Comparison of ENCODE assay signal across 14 cellular contexts in the genomic region with DNA sequence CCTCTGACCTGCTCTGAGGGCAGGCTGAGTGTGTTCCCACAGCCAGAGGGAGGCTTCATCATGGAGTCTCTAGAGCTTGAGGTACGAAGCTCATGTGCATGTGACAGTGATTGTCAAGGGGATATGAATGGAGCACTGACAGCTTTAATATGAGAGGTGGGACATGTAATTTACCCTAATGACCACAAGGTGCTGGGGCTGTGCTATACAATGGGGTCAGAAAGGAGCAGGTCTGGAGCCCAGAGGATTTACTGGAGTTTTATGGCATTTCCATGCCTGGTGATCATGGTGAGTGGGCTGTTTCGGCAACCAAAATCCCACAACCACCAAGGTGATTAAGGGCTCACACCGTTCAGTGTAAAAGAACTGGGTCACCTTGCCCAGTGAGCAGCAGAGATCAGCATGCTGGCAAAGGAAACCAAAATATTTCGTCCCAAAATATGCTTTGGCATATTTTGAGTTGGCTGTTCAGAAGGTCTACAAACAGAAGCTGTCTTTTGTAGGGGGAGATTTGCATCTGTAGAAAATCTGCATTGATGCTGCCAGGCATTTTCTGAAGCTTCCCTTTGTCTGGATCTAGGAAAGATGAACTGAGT. TPM values are rescaled to one million over a fixed set of nuclear protein-coding genes. Genes with fewer than 3 reads are reported as not detected.
A peak's percentile ranks its signal among the peaks of the same experiment; 100 is the strongest.
DNase-seq lines count a peak whose midpoint lies in the region; ATAC-seq, FAIRE-seq and TF ChIP-seq lines count a peak whose summit lies in the region.
"Had no signal": no experiment of that assay in that cellular context is flagged by ENCODE, and none has a peak within 500 bp of the region (broad histone marks: within the 10 kb centered on the region; RNA-seq: fewer than 3 reads in every experiment).

No MANE protein-coding gene starts in this region.

- H3K4me1 ChIP-seq in OCI-LY7 (ENCODE audit: insufficient read depth, low read length, poor library complexity, severe bottlenecking) (no peaks in the 10 kb centered on the region), lower lobe of right lung (no peaks in the 10 kb centered on the region)
- H3K4me1 ChIP-seq: parathyroid adenoma had no signal

- DNase-seq in GM13977 (ENCODE audit: low spot score) (no peak), OCI-LY7 (ENCODE audit: low spot score) (no peak), epithelial cell of proximal tubule (ENCODE audit: low read depth) (no peak), GM12892 (ENCODE audit: insufficient read length) (no peak), NCI-H1694 treated with DMSO at 0.1 percent for 48 hours (lab: John Stamatoyannopoulos, UW) (no peak), lower lobe of right lung (no peak)
- DNase-seq: activated CD4-positive, CD25-positive, alpha-beta regulatory T cell treated with anti-CD3 and anti-CD28 coated beads, Interleukin-2, amount 50 U/mL, for 72 hours; NCI-H2029; stimulated activated CD8-positive, alpha-beta memory T cell treated with anti-CD3 and anti-CD28 coated beads, Interleukin-4, amount 100 ng/mL, for 48 hours had no signal

- intact Hi-C loops in OCI-LY7 (cut with micrococcal nuclease; ENCODE audit: unreplicated experiment) = no loop called here
- intact Hi-C loops in lower lobe of right lung (cut with DNase I) = no loop called here

- no peaks in the 10 kb centered on the region; the same call in 1 of the 2 replicates for H3K9me2 ChIP-seq in OCI-LY7 (ENCODE audit: insufficient read depth, low read length)

- in situ Hi-C loops in GM13977 (cut with MboI; ENCODE audit: low pct_unique_long_range_greater_than_20kb, low sequenced_read_pairs, unreplicated experiment) = no loop called here

- TF ChIP-seq CTCF in 22Rv1 (IDR thresholded peaks at IDR 0.05) (peak; percentile 18; the same call in 1 of the 2 replicates), GM13977 (IDR thresholded peaks at IDR 0.05; ENCODE audit: extremely low read depth, insufficient read depth, missing control alignments) (peak; percentile 29), OCI-LY7 (conservative IDR thresholded peaks at IDR 0.05; ENCODE audit: low read length) (peak; percentile 52), epithelial cell of proximal tubule (conservative IDR thresholded peaks at IDR 0.05; ENCODE audit: low read depth, low read length) (peak; percentile 31), lower lobe of right lung (IDR thresholded peaks at IDR 0.05) (no peak)

- no TSS peak for BruUV-seq in OCI-LY7 (replicated peaks; lab: Mats Ljungman, UMichigan)

- POLR2A ChIA-PET in OCI-LY7 (lab: Charles Lee) = interaction anchor here (0.6 kb wide), 1 partner anchor 145 kb away, joined by 5 read pairs; no protein-coding TSS in a partner anchor

- H3K27me3 ChIP-seq in lower lobe of right lung (ENCODE audit: low read depth) = no peaks in the 10 kb centered on the region

- no peaks in the 10 kb centered on the region for H3K36me3 ChIP-seq in OCI-LY7 (ENCODE audit: insufficient read depth, low read length)
- no peaks in the 10 kb centered on the region for H3K36me3 ChIP-seq in lower lobe of right lung

- no peak overlapping the region for H3K4me2 ChIP-seq in OCI-LY7 (ENCODE audit: low read length)

- no peak for TF ChIP-seq POLR2A in GM12892 (IDR thresholded peaks at IDR 0.05; ENCODE audit: low read depth, low read length)

- no peak for FAIRE-seq in GM12892 (lab: Jason Lieb, UNC)
- FAIRE-seq: GM19239 had no signal

- no peaks in the 10 kb centered on the region for H3K79me2 ChIP-seq in OCI-LY7 (ENCODE audit: insufficient read depth, low read depth, low read length)
- H3K79me2 ChIP-seq: parathyroid adenoma had no signal

- no peak overlapping the region for H3K4me3 ChIP-seq in OCI-LY7 (ENCODE audit: low read depth, low read length, poor library complexity, severe bottlenecking)
- no peak overlapping the region for H3K4me3 ChIP-seq in epithelial cell of proximal tubule (ENCODE audit: low read depth, low read length)
- H3K4me3 ChIP-seq in lower lobe of right lung = no peak overlapping the region
- H3K4me3 ChIP-seq: coronary artery had no signal

- H3K9me3 ChIP-seq in OCI-LY7 (ENCODE audit: low read length) (no peaks in the 10 kb centered on the region), lower lobe of right lung (peaks cover 5% of the 10 kb centered on the region)

- H2AFZ ChIP-seq in OCI-LY7 (ENCODE audit: low read length) = no peak overlapping the region
- H2AFZ ChIP-seq: parathyroid adenoma had no signal

- ATAC-seq in GM19328 (IDR thresholded peaks at IDR 0.05; ENCODE audit: unreplicated experiment) (no peak), lower lobe of right lung (no peak)

- H4K20me1 ChIP-seq in OCI-LY7 (ENCODE audit: insufficient read depth, low read length) = no peaks in the 10 kb centered on the region

- CTCF ChIA-PET in OCI-LY7 (lab: Charles Lee; ENCODE audit: unreplicated experiment) = no interaction called here

- H3K27ac ChIP-seq in 22Rv1 (no peak overlapping the region), OCI-LY7 (ENCODE audit: low read depth, low read length, poor library complexity, severe bottlenecking) (no peak overlapping the region), lower lobe of right lung (no peak overlapping the region)
- H3K27ac ChIP-seq: coronary artery, parathyroid adenoma had no signal

RNA-seq across cellular contexts. Expression of gene RASGRF1, which starts 40.1 kb away (rescaled TPM):
- 3.0 and 3.9 TPM in 2 replicates for total RNA-seq in OCI-LY7 (2014; rRNA removed; shearing (Covaris generic))
- total RNA-seq in OCI-LY7 (2022) (4.5 and 7.3 TPM in 2 replicates), epithelial cell of proximal tubule (1.5 and 5.9 TPM in 2 replicates), lower lobe of right lung (82.6 TPM)
- polyA plus RNA-seq in GM12892 (2012; ENCODE audit: missing spikeins) = 4.3 TPM

Comparison
In these comparisons a context has a peak if more than half of its experiments do, and no peak if none do; other contexts are left out.
1. RNA of gene RASGRF1, which starts 40.1 kb away (total RNA-seq): 82.6 TPM in lower lobe of right lung (single experiment); 1.5 to 5.9 TPM in epithelial cell of proximal tubule and 3.0 to 7.3 TPM in OCI-LY7; every median in the first group is over 10 times any median in the second.